In genomic region chr18:33697498-33697897, GRCh38 we compare ENCODE assay signal across 16 cellular contexts.
DNase-seq lines count a peak whose midpoint lies in the region; ATAC-seq and TF ChIP-seq lines count a peak whose summit lies in the region.
"Had no signal": no experiment of that assay in that cellular context is flagged by ENCODE, and none has a peak within 500 bp of the region (broad histone marks: within the 10 kb centered on the region; RNA-seq: fewer than 3 reads in every experiment).

No MANE protein-coding gene starts in this region.

- TF ChIP-seq POLR2A in breast epithelium (IDR thresholded peaks at IDR 0.05) = no peak

- WGBS in hepatocyte (ENCODE audit: low lambda C conversion rate, missing lambda C conversion rate) = 50% methylated on average over 2 of the region's 2 CpGs

- H3K9me3 Mint-ChIP-seq in MCF 10A (ENCODE audit: unreplicated experiment) = peaks cover 11% of the 10 kb centered on the region
- peaks cover 12% of the 10 kb centered on the region for H3K9me3 Mint-ChIP-seq in activated T-helper 2 cell treated with anti-CD3 and anti-CD28 coated beads, Interferon-gamma antibody, Interleukin-2, Interleukin-4, amounts not matched to agents 10 μg/mL and 5 μg/mL and 100 μg/mL, durations not matched to agents 14 hours and 24 hours and 36 hours

- H3K4me1 ChIP-seq in breast epithelium (no peaks in the 10 kb centered on the region), hepatocyte (ENCODE audit: insufficient read depth) (no peaks in the 10 kb centered on the region)
- H3K4me1 ChIP-seq: BLaER1, HAP-1 had no signal

- DNase-seq in MCF 10A (ENCODE audit: unreplicated experiment) (peak; percentile 9), breast epithelium (ENCODE audit: low spot score in 2 of 2) (no peak), hepatocyte (ENCODE audit: low spot score) (peak; percentile 6), renal cortical epithelial cell (ENCODE audit: low read depth) (peak; percentile 15), kidney glomerular epithelial cell (lab: John Stamatoyannopoulos, UW) (no peak)
- no peak for DNase-seq in activated T-helper 2 cell treated with anti-CD3 and anti-CD28 coated beads, Interferon-gamma antibody, Interleukin-2, Interleukin-4, amounts not matched to agents 10 μg/mL and 5 μg/mL and 100 μg/mL, durations not matched to agents 14 hours and 24 hours and 36 hours (ENCODE audit: low spot score)
- DNase-seq: 8988T; CD4-positive, alpha-beta memory T cell; DMS153; DND-41; IMR-90 had no signal

- no peaks in the 10 kb centered on the region for H4K20me1 ChIP-seq in hepatocyte (ENCODE audit: insufficient read depth, poor library complexity, severe bottlenecking)
- H4K20me1 ChIP-seq: BLaER1 had no signal

- no peak overlapping the region for H2AFZ ChIP-seq in hepatocyte

- H3K9me2 ChIP-seq in hepatocyte (replicated peaks; ENCODE audit: insufficient read depth) = no peaks in the 10 kb centered on the region

- no peak overlapping the region for H3K27ac Mint-ChIP-seq in MCF 10A (ENCODE audit: low read depth, unreplicated experiment)
- no peak overlapping the region for H3K27ac Mint-ChIP-seq in activated T-helper 2 cell treated with anti-CD3 and anti-CD28 coated beads, Interferon-gamma antibody, Interleukin-2, Interleukin-4, amounts not matched to agents 10 μg/mL and 5 μg/mL and 100 μg/mL, durations not matched to agents 14 hours and 24 hours and 36 hours
- H3K27ac Mint-ChIP-seq: CD14-positive monocyte; CD4-positive, alpha-beta memory T cell had no signal

- intact Hi-C loops in MCF 10A (cut with micrococcal nuclease) (no loop called here), breast epithelium (cut with DNase I; ENCODE audit: low total_unique reads) (no loop called here)
- intact Hi-C loops in activated T-helper 2 cell treated with anti-CD3 and anti-CD28 coated beads, Interferon-gamma antibody, Interleukin-2, Interleukin-4, amounts not matched to agents 10 μg/mL and 5 μg/mL and 100 μg/mL, durations not matched to agents 14 hours and 24 hours and 36 hours (cut with micrococcal nuclease) = no loop called here

- H3K36me3 ChIP-seq in breast epithelium (no peaks in the 10 kb centered on the region), hepatocyte (replicated peaks; ENCODE audit: insufficient read depth, low read depth) (no peaks in the 10 kb centered on the region)
- H3K36me3 ChIP-seq: BLaER1, HAP-1 had no signal

- POLR2A ChIA-PET in MCF 10A (lab: Yijun Ruan, JAX) = interaction anchor here (1.3 kb wide), 1 partner anchor 13 kb away, joined by 3 read pairs; no protein-coding TSS in a partner anchor

- no peak overlapping the region for H3K4me3 Mint-ChIP-seq in MCF 10A (ENCODE audit: unreplicated experiment)
- no peak overlapping the region for H3K4me3 Mint-ChIP-seq in activated T-helper 2 cell treated with anti-CD3 and anti-CD28 coated beads, Interferon-gamma antibody, Interleukin-2, Interleukin-4, amounts not matched to agents 10 μg/mL and 5 μg/mL and 100 μg/mL, durations not matched to agents 14 hours and 24 hours and 36 hours (ENCODE audit: low read depth)
- H3K4me3 Mint-ChIP-seq: CD14-positive monocyte; CD4-positive, alpha-beta memory T cell had no signal

- H3K9me3 ChIP-seq in breast epithelium (no peaks in the 10 kb centered on the region), hepatocyte (ENCODE audit: low read depth) (no peaks in the 10 kb centered on the region)
- H3K9me3 ChIP-seq: BLaER1, HAP-1 had no signal

- CTCF ChIA-PET in MCF 10A (lab: Yijun Ruan, JAX) = no interaction called here

- H3K4me2 ChIP-seq in hepatocyte = no peak overlapping the region
- H3K4me2 ChIP-seq: BLaER1 had no signal

- no peaks in the 10 kb centered on the region for H3K36me3 Mint-ChIP-seq in MCF 10A (ENCODE audit: insufficient read depth, unreplicated experiment)
- H3K36me3 Mint-ChIP-seq in activated T-helper 2 cell treated with anti-CD3 and anti-CD28 coated beads, Interferon-gamma antibody, Interleukin-2, Interleukin-4, amounts not matched to agents 10 μg/mL and 5 μg/mL and 100 μg/mL, durations not matched to agents 14 hours and 24 hours and 36 hours (ENCODE audit: low read depth) = no peaks in the 10 kb centered on the region
- H3K36me3 Mint-ChIP-seq: CD14-positive monocyte; CD4-positive, alpha-beta memory T cell had no signal

- ATAC-seq in HG03439 (IDR thresholded peaks at IDR 0.05; ENCODE audit: unreplicated experiment) = no peak

- H3K27me3 ChIP-seq in breast epithelium (no peaks in the 10 kb centered on the region), hepatocyte (no peaks in the 10 kb centered on the region)
- H3K27me3 ChIP-seq: BLaER1 had no signal

- H3K27me3 Mint-ChIP-seq in MCF 10A (ENCODE audit: insufficient read depth, unreplicated experiment) = peaks cover 13% of the 10 kb centered on the region
- H3K27me3 Mint-ChIP-seq in activated T-helper 2 cell treated with anti-CD3 and anti-CD28 coated beads, Interferon-gamma antibody, Interleukin-2, Interleukin-4, amounts not matched to agents 10 μg/mL and 5 μg/mL and 100 μg/mL, durations not matched to agents 14 hours and 24 hours and 36 hours (ENCODE audit: low read depth) = no peaks in the 10 kb centered on the region
- H3K27me3 Mint-ChIP-seq: CD4-positive, alpha-beta memory T cell had no signal

- H3K27ac ChIP-seq in breast epithelium = no peak overlapping the region
- H3K27ac ChIP-seq in hepatocyte = no peak overlapping the region
- H3K27ac ChIP-seq: BLaER1, HL-60 had no signal

- H3K79me2 ChIP-seq in hepatocyte = no peaks in the 10 kb centered on the region

- no peaks in the 10 kb centered on the region for H3K4me1 Mint-ChIP-seq in MCF 10A (ENCODE audit: insufficient read depth, unreplicated experiment)
- no peaks in the 10 kb centered on the region for H3K4me1 Mint-ChIP-seq in activated T-helper 2 cell treated with anti-CD3 and anti-CD28 coated beads, Interferon-gamma antibody, Interleukin-2, Interleukin-4, amounts not matched to agents 10 μg/mL and 5 μg/mL and 100 μg/mL, durations not matched to agents 14 hours and 24 hours and 36 hours (ENCODE audit: low read depth)
- H3K4me1 Mint-ChIP-seq: CD14-positive monocyte; CD4-positive, alpha-beta memory T cell had no signal

- H3K4me3 ChIP-seq in breast epithelium = no peak overlapping the region
- no peak overlapping the region for H3K4me3 ChIP-seq in hepatocyte
- H3K4me3 ChIP-seq: BLaER1, HAP-1 had no signal

- BruUV-seq in MCF 10A (replicated peaks; lab: Mats Ljungman, UMichigan) = no TSS peak

- TF ChIP-seq CTCF in MCF 10A (IDR thresholded peaks at IDR 0.05; ENCODE audit: unreplicated experiment) (no peak), breast epithelium (IDR thresholded peaks at IDR 0.05) (no peak), hepatocyte (IDR thresholded peaks at IDR 0.05; ENCODE audit: poor library complexity) (no peak)

Comparison
In these comparisons a context has a peak if more than half of its experiments do, and no peak if none do; other contexts are left out.
1. DNase-seq: peak in MCF 10A (single experiment), hepatocyte (single experiment) and renal cortical epithelial cell (single experiment); none in breast epithelium (0 of 2), kidney glomerular epithelial cell (single experiment) and activated T-helper 2 cell treated with anti-CD3 and anti-CD28 coated beads, Interferon-gamma antibody, Interleukin-2, Interleukin-4, amounts not matched to agents 10 μg/mL and 5 μg/mL and 100 μg/mL, durations not matched to agents 14 hours and 24 hours and 36 hours (single experiment).